In genomic region chr2:149765003-149765402, GRCh38 we compare ENCODE assay signal across 31 cellular contexts.
"Had no signal": no experiment of that assay in that cellular context is flagged by ENCODE, and none has a peak within 500 bp of the region (broad histone marks: within the 10 kb centered on the region; RNA-seq: fewer than 3 reads in every experiment).

No MANE protein-coding gene starts in this region.

- H3K27me3 ChIP-seq: adrenal gland, body of pancreas, brain microvascular endothelial cell, cardiac muscle cell had no signal

- DNase-seq: activated B cell treated with CpG ODN at 0.5 μM for 24 hours; activated CD4-positive, alpha-beta memory T cell treated with anti-CD3 and anti-CD28 coated beads for 36 hours; activated CD4-positive, alpha-beta T cell treated with anti-CD3 and anti-CD28 coated beads for 4 hours; activated CD4-positive, alpha-beta T cell treated with anti-CD3 and anti-CD28 coated beads, Interleukin-2, amount 10 ng/mL, durations not matched to agents 24 days and 14 days; activated CD4-positive, alpha-beta T cell treated with anti-CD3 and anti-CD28 coated beads, Interleukin-2, amount 50 U/mL, for 1 hour; activated CD4-positive, alpha-beta T cell treated with anti-CD3 and anti-CD28 coated beads, Interleukin-2, amount 50 U/mL, for 4 hours; activated CD4-positive, CD25-positive, alpha-beta regulatory T cell treated with anti-CD3 and anti-CD28 coated beads, Interleukin-2, amount 50 U/mL, for 72 hours; activated CD8-positive, alpha-beta memory T cell treated with anti-CD3 and anti-CD28 coated beads, Interleukin-2, amount 50 U/mL, for 4 hours; activated CD8-positive, alpha-beta T cell treated with anti-CD3 and anti-CD28 coated beads for 36 hours; activated effector memory CD4-positive, alpha-beta T cell treated with anti-CD3 and anti-CD28 coated beads, Interleukin-2, amount 50 U/mL, for 16 hours; activated gamma-delta T cell treated with Interleukin-2 at 50 U/mL for 16 hours; activated naive CD4-positive, alpha-beta T cell; activated naive CD4-positive, alpha-beta T cell treated with anti-CD3 and anti-CD28 coated beads for 36 hours; activated naive CD4-positive, alpha-beta T cell treated with anti-CD3 and anti-CD28 coated beads, Interleukin-2, amount 50 U/mL, for 16 hours; activated naive CD8-positive, alpha-beta T cell treated with anti-CD3 and anti-CD28 coated beads for 36 hours; activated T-cell treated with anti-CD3 and anti-CD28 coated beads for 4 hours; activated T-cell treated with anti-CD3 and anti-CD28 coated beads, Interleukin-2, amount 50 U/mL, for 1 hour; activated T-cell treated with anti-CD3 and anti-CD28 coated beads, Interleukin-2, amount 50 U/mL, for 4 hours; activated T-cell treated with anti-CD3 and anti-CD28 coated beads, Interleukin-2, amount 50 U/mL, for 72 hours; adrenal gland; amniotic stem cell; aorta; body of pancreas; brain microvascular endothelial cell; caudate nucleus; cerebellar nuclear complex; T-helper 17 cell had no signal

- H3K4me3 ChIP-seq: adrenal gland, body of pancreas, cardiac muscle cell had no signal

- H3K36me3 ChIP-seq: adrenal gland, brain microvascular endothelial cell, cardiac muscle cell had no signal

- H3K4me1 ChIP-seq: adrenal gland had no signal

- H3K9me3 ChIP-seq: adrenal gland, body of pancreas had no signal

- ATAC-seq: activated CD8-positive, alpha-beta T cell treated with anti-CD3 and anti-CD28 coated beads for 36 hours; activated naive CD4-positive, alpha-beta T cell treated with anti-CD3 and anti-CD28 coated beads, Interleukin-2, amount 50 U/mL, for 72 hours; activated T-cell treated with anti-CD3 and anti-CD28 coated beads, Interleukin-2, amount 50 U/mL, for 4 hours; activated T-cell treated with anti-CD3 and anti-CD28 coated beads, Interleukin-2, amount 50 U/mL, for 72 hours; activated T-helper 17 cell treated with anti-CD3 and anti-CD28 coated beads, Interleukin-2, amount 50 U/mL, for 72 hours; body of pancreas; T-helper 17 cell had no signal

- H3K27ac ChIP-seq: adrenal gland, body of pancreas, brain microvascular endothelial cell, cardiac muscle cell, VCaP had no signal
